ENCODE assay signal across 35 cellular contexts in genomic region chr22:46328797-46329196, GRCh38.
"Had no signal": no experiment of that assay in that cellular context is flagged by ENCODE, and none has a peak within 500 bp of the region (broad histone marks: within the 10 kb centered on the region; RNA-seq: fewer than 3 reads in every experiment).

No MANE protein-coding gene starts in this region.

- H3K4me1 ChIP-seq: adrenal gland, body of pancreas, colonic mucosa, esophagus squamous epithelium, gastroesophageal sphincter had no signal

- H3K27ac Mint-ChIP-seq: activated B cell treated with CpG ODN at 0.5 μM for 24 hours; activated CD8-positive, alpha-beta memory T cell treated with anti-CD3 and anti-CD28 coated beads, Interleukin-2, amount 10 ng/mL, durations not matched to agents 7 days and 5 days; activated CD8-positive, alpha-beta T cell treated with anti-CD3 and anti-CD28 coated beads, Interleukin-2, amount 10 ng/mL, durations not matched to agents 7 days and 5 days; activated naive CD4-positive, alpha-beta T cell treated with anti-CD3 and anti-CD28 coated beads for 36 hours; activated naive CD4-positive, alpha-beta T cell treated with anti-CD3 and anti-CD28 coated beads, Interleukin-2, amount 50 U/mL, for 24 hours; activated naive CD8-positive, alpha-beta T cell treated with anti-CD3 and anti-CD28 coated beads for 36 hours; activated naive CD8-positive, alpha-beta T cell treated with anti-CD3 and anti-CD28 coated beads, Interleukin-2, amount 50 U/mL, for 24 hours; activated T-helper 1 cell treated with anti-CD3 and anti-CD28 coated beads, Interleukin-12 subunit alpha, Interleukin-12 subunit beta, Interleukin-2, Interleukin-4 antibody, amounts not matched to agents 30 ng/mL and 10 ng/mL and 1 ng/mL, durations not matched to agents 14 hours and 24 hours and 36 hours; activated T-helper 2 cell treated with anti-CD3 and anti-CD28 coated beads, Interferon-gamma antibody, Interleukin-2, Interleukin-4, amounts not matched to agents 10 μg/mL and 5 μg/mL and 100 μg/mL, durations not matched to agents 14 hours and 24 hours and 36 hours; T-cell; T-helper 1 cell treated with Interleukin-12 subunit alpha and Interleukin-12 subunit beta and Interleukin-4 antibody, amounts not matched to agents 30 μg/mL and 1 μg/mL, for 36 hours; T-helper 2 cell treated with Interferon-gamma antibody and Interleukin-4, amounts not matched to agents 5 μg/mL and 100 μg/mL, for 36 hours had no signal

- H3K27me3 Mint-ChIP-seq: activated B cell treated with CpG ODN at 0.5 μM for 24 hours; activated CD8-positive, alpha-beta memory T cell treated with anti-CD3 and anti-CD28 coated beads, Interleukin-2, amount 10 ng/mL, durations not matched to agents 7 days and 5 days; activated naive CD4-positive, alpha-beta T cell treated with anti-CD3 and anti-CD28 coated beads, Interleukin-2, amount 50 U/mL, for 24 hours; activated naive CD8-positive, alpha-beta T cell treated with anti-CD3 and anti-CD28 coated beads for 36 hours; activated naive CD8-positive, alpha-beta T cell treated with anti-CD3 and anti-CD28 coated beads, Interleukin-2, amount 50 U/mL, for 24 hours; T-cell had no signal

- FAIRE-seq: endometrium, endothelial cell of umbilical vein had no signal

- H3K4me3 ChIP-seq: adrenal gland, body of pancreas, colonic mucosa, esophagus squamous epithelium, gastroesophageal sphincter had no signal

- DNase-seq: activated B cell treated with CpG ODN at 0.5 μM for 24 hours; activated CD4-positive, alpha-beta T cell treated with anti-CD3 and anti-CD28 coated beads for 48 hours; activated CD4-positive, alpha-beta T cell treated with anti-CD3 and anti-CD28 coated beads, Interleukin-2, amount 50 U/mL, for 1 hour; activated CD4-positive, alpha-beta T cell treated with anti-CD3 and anti-CD28 coated beads, Interleukin-2, amount 50 U/mL, for 48 hours; activated CD8-positive, alpha-beta memory T cell treated with anti-CD3 and anti-CD28 coated beads, Interleukin-2, amount 10 ng/mL, durations not matched to agents 7 days and 5 days; activated CD8-positive, alpha-beta memory T cell treated with anti-CD3 and anti-CD28 coated beads, Interleukin-2, amount 50 U/mL, for 4 hours; activated CD8-positive, alpha-beta T cell treated with anti-CD3 and anti-CD28 coated beads, Interleukin-2, amount 10 ng/mL, durations not matched to agents 7 days and 5 days; activated effector memory CD4-positive, alpha-beta T cell treated with anti-CD3 and anti-CD28 coated beads, Interleukin-2, amount 50 U/mL, for 16 hours; activated naive CD4-positive, alpha-beta T cell treated with anti-CD3 and anti-CD28 coated beads for 36 hours; activated naive CD8-positive, alpha-beta T cell treated with anti-CD3 and anti-CD28 coated beads for 36 hours; activated naive CD8-positive, alpha-beta T cell treated with anti-CD3 and anti-CD28 coated beads, Interleukin-2, amount 50 U/mL, for 24 hours; activated T-cell treated with anti-CD3 and anti-CD28 coated beads, Interleukin-2, amount 50 U/mL, for 1 hour; activated T-cell treated with anti-CD3 and anti-CD28 coated beads, Interleukin-2, amount 50 U/mL, for 48 hours; adrenal gland; amygdala; body of pancreas; caudate nucleus; colonic mucosa; effector CD8-positive, alpha-beta T cell; esophagus squamous epithelium; foreskin melanocyte; head of caudate nucleus; T-cell; T1000; WERI-Rb-1 had no signal

- H3K4me1 Mint-ChIP-seq: activated B cell treated with CpG ODN at 0.5 μM for 24 hours; activated CD8-positive, alpha-beta memory T cell treated with anti-CD3 and anti-CD28 coated beads, Interleukin-2, amount 10 ng/mL, durations not matched to agents 7 days and 5 days; activated naive CD4-positive, alpha-beta T cell treated with anti-CD3 and anti-CD28 coated beads, Interleukin-2, amount 50 U/mL, for 24 hours; activated naive CD8-positive, alpha-beta T cell treated with anti-CD3 and anti-CD28 coated beads for 36 hours; activated naive CD8-positive, alpha-beta T cell treated with anti-CD3 and anti-CD28 coated beads, Interleukin-2, amount 50 U/mL, for 24 hours; T-cell had no signal

- H3K27ac ChIP-seq: adrenal gland, body of pancreas, colonic mucosa, epithelial cell of prostate, esophagus squamous epithelium, gastroesophageal sphincter, WERI-Rb-1 had no signal

- H3K9me3 Mint-ChIP-seq: activated B cell treated with CpG ODN at 0.5 μM for 24 hours; activated naive CD4-positive, alpha-beta T cell treated with anti-CD3 and anti-CD28 coated beads for 36 hours; activated naive CD4-positive, alpha-beta T cell treated with anti-CD3 and anti-CD28 coated beads, Interleukin-2, amount 50 U/mL, for 24 hours; activated naive CD8-positive, alpha-beta T cell treated with anti-CD3 and anti-CD28 coated beads for 36 hours; activated naive CD8-positive, alpha-beta T cell treated with anti-CD3 and anti-CD28 coated beads, Interleukin-2, amount 50 U/mL, for 24 hours; activated T-helper 1 cell treated with anti-CD3 and anti-CD28 coated beads, Interleukin-12 subunit alpha, Interleukin-12 subunit beta, Interleukin-2, Interleukin-4 antibody, amounts not matched to agents 30 ng/mL and 10 ng/mL and 1 ng/mL, durations not matched to agents 14 hours and 24 hours and 36 hours; activated T-helper 2 cell treated with anti-CD3 and anti-CD28 coated beads, Interferon-gamma antibody, Interleukin-2, Interleukin-4, amounts not matched to agents 10 μg/mL and 5 μg/mL and 100 μg/mL, durations not matched to agents 14 hours and 24 hours and 36 hours; T-cell; T-helper 1 cell treated with Interleukin-12 subunit alpha and Interleukin-12 subunit beta and Interleukin-4 antibody, amounts not matched to agents 30 μg/mL and 1 μg/mL, for 36 hours; T-helper 2 cell treated with Interferon-gamma antibody and Interleukin-4, amounts not matched to agents 5 μg/mL and 100 μg/mL, for 36 hours had no signal

- H3K9me3 ChIP-seq: adrenal gland, body of pancreas, colonic mucosa, esophagus squamous epithelium, gastroesophageal sphincter had no signal

- ATAC-seq: activated CD4-positive, CD25-positive, alpha-beta regulatory T cell treated with anti-CD3 and anti-CD28 coated beads, Interleukin-2, amount 50 U/mL, for 24 hours; activated CD8-positive, alpha-beta memory T cell treated with anti-CD3 and anti-CD28 coated beads, Interleukin-2, amount 10 ng/mL, durations not matched to agents 7 days and 5 days; activated CD8-positive, alpha-beta T cell treated with anti-CD3 and anti-CD28 coated beads, Interleukin-2, amount 10 ng/mL, durations not matched to agents 7 days and 5 days; activated naive CD8-positive, alpha-beta T cell treated with anti-CD3 and anti-CD28 coated beads, Interleukin-2, amount 50 U/mL, for 24 hours; body of pancreas; gastroesophageal sphincter; T-cell had no signal

- H3K36me3 ChIP-seq: adrenal gland, colonic mucosa, gastroesophageal sphincter had no signal

- H3K4me3 Mint-ChIP-seq: activated B cell treated with CpG ODN at 0.5 μM for 24 hours; activated CD8-positive, alpha-beta memory T cell treated with anti-CD3 and anti-CD28 coated beads, Interleukin-2, amount 10 ng/mL, durations not matched to agents 7 days and 5 days; activated CD8-positive, alpha-beta T cell treated with anti-CD3 and anti-CD28 coated beads, Interleukin-2, amount 10 ng/mL, durations not matched to agents 7 days and 5 days; activated naive CD4-positive, alpha-beta T cell treated with anti-CD3 and anti-CD28 coated beads for 36 hours; activated naive CD4-positive, alpha-beta T cell treated with anti-CD3 and anti-CD28 coated beads, Interleukin-2, amount 50 U/mL, for 24 hours; activated naive CD8-positive, alpha-beta T cell treated with anti-CD3 and anti-CD28 coated beads for 36 hours; activated naive CD8-positive, alpha-beta T cell treated with anti-CD3 and anti-CD28 coated beads, Interleukin-2, amount 50 U/mL, for 24 hours; activated T-helper 1 cell treated with anti-CD3 and anti-CD28 coated beads, Interleukin-12 subunit alpha, Interleukin-12 subunit beta, Interleukin-2, Interleukin-4 antibody, amounts not matched to agents 30 ng/mL and 10 ng/mL and 1 ng/mL, durations not matched to agents 14 hours and 24 hours and 36 hours; T-cell; T-helper 1 cell treated with Interleukin-12 subunit alpha and Interleukin-12 subunit beta and Interleukin-4 antibody, amounts not matched to agents 30 μg/mL and 1 μg/mL, for 36 hours; T-helper 2 cell treated with Interferon-gamma antibody and Interleukin-4, amounts not matched to agents 5 μg/mL and 100 μg/mL, for 36 hours had no signal

- H3K36me3 Mint-ChIP-seq: activated naive CD4-positive, alpha-beta T cell treated with anti-CD3 and anti-CD28 coated beads, Interleukin-2, amount 50 U/mL, for 24 hours; T-cell had no signal
